In the genomic region with DNA sequence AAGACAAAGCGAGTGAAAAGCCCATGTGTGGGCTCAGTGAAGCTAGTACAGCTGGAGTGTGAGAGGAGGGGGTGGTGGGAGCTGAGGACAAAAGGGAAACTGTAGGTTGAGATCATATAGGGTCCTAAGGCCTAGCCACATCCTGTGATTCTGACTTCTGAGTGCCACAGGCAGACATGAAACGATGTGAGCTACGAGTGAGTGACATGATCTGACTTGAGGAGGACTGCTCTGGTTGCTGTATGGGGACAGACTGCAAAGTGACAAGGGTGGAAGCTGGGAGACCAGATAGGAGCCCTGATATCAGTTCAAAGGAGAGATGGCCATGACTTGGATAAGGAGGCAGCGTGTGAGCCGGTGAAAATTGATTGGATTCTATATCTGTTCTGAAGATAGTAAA, we compare ENCODE assay signal across 9 cellular contexts.
A peak's percentile ranks its signal among the peaks of the same experiment; 100 is the strongest.
DNase-seq lines count a peak whose midpoint lies in the region; ATAC-seq, FAIRE-seq and TF ChIP-seq lines count a peak whose summit lies in the region.
"Had no signal": no experiment of that assay in that cellular context is flagged by ENCODE, and none has a peak within 500 bp of the region (broad histone marks: within the 10 kb centered on the region; RNA-seq: fewer than 3 reads in every experiment).

No MANE protein-coding gene starts in this region.

- TF ChIP-seq POLR2A in stomach (IDR thresholded peaks at IDR 0.05): no peak

- peak; percentile 68 for DNase-seq in activated CD4-positive, alpha-beta T cell treated with anti-CD3 and anti-CD28 coated beads for 36 hours
- no peak for DNase-seq in activated CD4-positive, alpha-beta T cell treated with anti-CD3 and anti-CD28 coated beads for 1 hour
- no peak for DNase-seq in activated naive CD4-positive, alpha-beta T cell treated with anti-CD3 and anti-CD28 coated beads, Interleukin-2, amount 50 U/mL, for 72 hours (ENCODE audit: low spot score in 2 of 2)
- DNase-seq in stomach (no peak), RCC 7860 (ENCODE audit: low spot score) (no peak), ecto neural progenitor cell (ENCODE audit: low spot score) (no peak), NCI-H2227 (lab: John Stamatoyannopoulos, UW; ENCODE audit: unreplicated experiment) (no peak)

- ATAC-seq in activated CD4-positive, alpha-beta T cell treated with anti-CD3 and anti-CD28 coated beads for 36 hours: peak; percentile 82
- peak; percentile 65 for ATAC-seq in HG03571 (IDR thresholded peaks at IDR 0.05; ENCODE audit: unreplicated experiment)
- peak; percentile 88 to 95 for ATAC-seq in activated naive CD4-positive, alpha-beta T cell treated with anti-CD3 and anti-CD28 coated beads, Interleukin-2, amount 50 U/mL, for 72 hours
- ATAC-seq: A549 had no signal

- WGBS in stomach, 5 donors: 81 to 85% (median 84%) methylated on average over 5 of the region's 5 CpGs

- no peaks in the 10 kb centered on the region for H3K27me3 ChIP-seq in stomach

- no peak for TF ChIP-seq CTCF in stomach (IDR thresholded peaks at IDR 0.05)

- no peak overlapping the region for H3K4me3 ChIP-seq in stomach
- H3K4me3 ChIP-seq: A549 had no signal

- peak overlapping the region; percentile 97 for H3K27ac Mint-ChIP-seq in activated CD4-positive, alpha-beta T cell treated with anti-CD3 and anti-CD28 coated beads for 36 hours
- H3K27ac Mint-ChIP-seq in activated naive CD4-positive, alpha-beta T cell treated with anti-CD3 and anti-CD28 coated beads, Interleukin-2, amount 50 U/mL, for 72 hours: peak overlapping the region; percentile 88 to 97

- H3K27ac ChIP-seq in stomach: peak overlapping the region in 3 of 5 donors; percentile 26 to 56 (median 33)
- H3K27ac ChIP-seq: A549 had no signal

- CTCF ChIA-PET in activated CD4-positive, alpha-beta T cell treated with anti-CD3 and anti-CD28 coated beads for 36 hours (lab: Charles Lee): interaction anchor here (0.6 to 3.9 kb wide), 8 partner anchors 9 to 92 kb away, joined by 3 to 12 read pairs (median 4); no protein-coding TSS in a partner anchor

- peaks cover 0 to 15% (median 4%) of the 10 kb centered on the region in 4 donors for H3K36me3 ChIP-seq in stomach

- no peaks in the 10 kb centered on the region for H3K27me3 Mint-ChIP-seq in activated CD4-positive, alpha-beta T cell treated with anti-CD3 and anti-CD28 coated beads for 36 hours

- H3K36me3 Mint-ChIP-seq in activated CD4-positive, alpha-beta T cell treated with anti-CD3 and anti-CD28 coated beads for 36 hours (ENCODE audit: low read depth): peaks cover 50% of the 10 kb centered on the region
- H3K36me3 Mint-ChIP-seq in activated naive CD4-positive, alpha-beta T cell treated with anti-CD3 and anti-CD28 coated beads, Interleukin-2, amount 50 U/mL, for 72 hours: peaks cover 31 to 48% of the 10 kb centered on the region in 2 donors

- no peak for FAIRE-seq in RCC 7860 (lab: Jason Lieb, UNC)
- FAIRE-seq: A549 had no signal

- peak overlapping the region; percentile 82 for H3K4me3 Mint-ChIP-seq in activated CD4-positive, alpha-beta T cell treated with anti-CD3 and anti-CD28 coated beads for 36 hours

- TF ChIP-seq EP300 in stomach (IDR thresholded peaks at IDR 0.05): no peak

- H3K4me1 ChIP-seq in stomach: peaks cover 13 to 41% (median 30%) of the 10 kb centered on the region in 4 donors

- intact Hi-C loops in activated CD4-positive, alpha-beta T cell treated with anti-CD3 and anti-CD28 coated beads for 36 hours (cut with DNase I, micrococcal nuclease): loop anchor here in 1 of 2 experiments (5.0 to 10.0 kb wide), 2 partner anchors 42 to 351 kb away; partner anchors contain the start of gene USP47
- intact Hi-C loops in stomach (cut with DNase I; ENCODE audit: low total_unique reads): no loop called here

- POLR2A ChIA-PET in activated CD4-positive, alpha-beta T cell treated with anti-CD3 and anti-CD28 coated beads for 36 hours (lab: Charles Lee): interaction anchor here (0.7 to 1.2 kb wide), 4 partner anchors 8 to 45 kb away, joined by 3 to 13 read pairs (median 4); no protein-coding TSS in a partner anchor

- no peaks in the 10 kb centered on the region for H3K9me3 ChIP-seq in stomach
- H3K9me3 ChIP-seq: A549 had no signal

- peaks cover 81% of the 10 kb centered on the region for H3K4me1 Mint-ChIP-seq in activated CD4-positive, alpha-beta T cell treated with anti-CD3 and anti-CD28 coated beads for 36 hours

- no peaks in the 10 kb centered on the region for H3K9me3 Mint-ChIP-seq in activated CD4-positive, alpha-beta T cell treated with anti-CD3 and anti-CD28 coated beads for 36 hours (ENCODE audit: low read depth)
- H3K9me3 Mint-ChIP-seq in activated naive CD4-positive, alpha-beta T cell treated with anti-CD3 and anti-CD28 coated beads, Interleukin-2, amount 50 U/mL, for 72 hours: no peaks in the 10 kb centered on the region
